Comparison of ENCODE assay signal across 16 cellular contexts in genomic region chr1:98322966-98323365, GRCh38.
DNase-seq lines count a peak whose midpoint lies in the region.
"Had no signal": no experiment of that assay in that cellular context is flagged by ENCODE, and none has a peak within 500 bp of the region (broad histone marks: within the 10 kb centered on the region; RNA-seq: fewer than 3 reads in every experiment).

No MANE protein-coding gene starts in this region.

- peak overlapping the region; percentile 54 for H3K27ac ChIP-seq in SJCRH30
- H3K27ac ChIP-seq in epithelial cell of prostate = peak overlapping the region; percentile 98

- DNase-seq in ELR (ENCODE audit: low read depth) (peak; percentile 74), SJCRH30 (no peak), epithelial cell of prostate (ENCODE audit: low read depth, low spot score) (no peak), NOMO-1 (lab: John Stamatoyannopoulos, UW; ENCODE audit: unreplicated experiment in 2 of 2) (no peak), NCI-H187 treated with DMSO at 0.1 percent for 48 hours (lab: John Stamatoyannopoulos, UW) (no peak)
- DNase-seq in activated CD4-positive, CD25-positive, alpha-beta regulatory T cell treated with anti-CD3 and anti-CD28 coated beads, Interleukin-2, amount 50 U/mL, for 72 hours = no peak
- DNase-seq in activated CD4-positive, CD25-positive, alpha-beta regulatory T cell (lab: John Stamatoyannopoulos, UW) = no peak
- DNase-seq: activated B cell treated with CpG ODN at 0.5 μM for 24 hours; activated naive CD8-positive, alpha-beta T cell treated with anti-CD3 and anti-CD28 coated beads, Interleukin-2, amount 10 ng/mL, durations not matched to agents 7 days and 5 days; CD4-positive, alpha-beta T cell; GDM1; H9; kidney; naive thymus-derived CD8-positive, alpha-beta T cell; NCI-H1694 treated with DMSO at 0.1 percent for 48 hours had no signal

- H3K36me3 ChIP-seq in SJCRH30 (no peaks in the 10 kb centered on the region), skeletal muscle satellite cell (ENCODE audit: insufficient read depth, low read length) (no peaks in the 10 kb centered on the region)

- H3K27me3 ChIP-seq in SJCRH30 (no peaks in the 10 kb centered on the region), skeletal muscle satellite cell (ENCODE audit: control insufficient read depth, insufficient read depth, low read length) (no peaks in the 10 kb centered on the region)

- H3K4me3 ChIP-seq in SJCRH30 (no peak overlapping the region), skeletal muscle satellite cell (ENCODE audit: low read length) (no peak overlapping the region)

- peak overlapping the region; percentile 81 for H3K9ac ChIP-seq in skeletal muscle satellite cell (ENCODE audit: low read depth, low read length)

- peak overlapping the region; percentile 71 for H3K4me2 ChIP-seq in skeletal muscle satellite cell (ENCODE audit: low read length)

- H3K4me1 ChIP-seq in SJCRH30 (peaks cover 21% of the 10 kb centered on the region), skeletal muscle satellite cell (ENCODE audit: control insufficient read depth, insufficient read depth, low read length) (peaks cover 63% of the 10 kb centered on the region)

- H3K9me3 ChIP-seq in SJCRH30 (replicated peaks) (no peaks in the 10 kb centered on the region), skeletal muscle satellite cell (replicated peaks; ENCODE audit: low read length) (no peaks in the 10 kb centered on the region)
